9 cellular contexts compared by ENCODE assay signal in the genomic region with DNA sequence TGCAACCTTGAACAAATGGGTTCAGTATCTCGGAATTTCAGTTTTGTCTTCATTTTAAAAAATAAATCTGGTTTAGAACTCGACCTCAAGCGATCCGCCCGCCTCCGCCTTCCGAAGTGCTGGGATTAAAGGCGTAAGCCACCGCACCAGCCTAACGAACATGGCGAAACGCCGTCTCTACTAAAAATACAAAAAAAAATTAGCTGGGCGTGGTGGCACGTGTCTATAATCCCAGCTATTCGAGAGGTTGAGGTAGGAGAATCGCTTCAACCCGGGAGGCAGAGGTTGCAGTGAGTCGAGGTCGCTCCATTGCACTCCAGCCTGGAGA. TPM values are rescaled to one million over a fixed set of nuclear protein-coding genes. Genes with fewer than 3 reads are reported as not detected.
DNase-seq lines count a peak whose midpoint lies in the region; ATAC-seq and TF ChIP-seq lines count a peak whose summit lies in the region.
"Had no signal": no experiment of that assay in that cellular context is flagged by ENCODE, and none has a peak within 500 bp of the region (broad histone marks: within the 10 kb centered on the region; RNA-seq: fewer than 3 reads in every experiment).

No MANE protein-coding gene starts in this region.

- peak overlapping the region; percentile 93 for H3K4me3 Mint-ChIP-seq in stimulated activated naive CD8-positive, alpha-beta T cell treated with anti-CD3 and anti-CD28 coated beads, Interleukin-15, Interleukin-2, amounts not matched to agents 100 ng/mL and 50 ng/mL, for 24 hours

- H3K4me3 ChIP-seq in cardiac fibroblast (replicated peaks in 1 of 2; ENCODE audit: low read depth in 2 of 2, low read length in 2 of 2) (peak overlapping the region; percentile 61 to 71), mononuclear cell (ENCODE audit: low read length) (peak overlapping the region; percentile 76), aorta (ENCODE audit: low read length in 2 of 2) (peak overlapping the region; percentile 24 to 76)

- no peak for ATAC-seq in stimulated activated naive CD8-positive, alpha-beta T cell treated with anti-CD3 and anti-CD28 coated beads, Interleukin-15, Interleukin-2, amounts not matched to agents 100 U/mL and 50 U/mL, for 24 hours
- ATAC-seq in aorta (ENCODE audit: low FRiP score) (no peak), HG03045 (IDR thresholded peaks at IDR 0.05; ENCODE audit: unreplicated experiment) (no peak)

- H3K9me3 Mint-ChIP-seq in stimulated activated naive CD8-positive, alpha-beta T cell treated with anti-CD3 and anti-CD28 coated beads, Interleukin-15, Interleukin-2, amounts not matched to agents 100 ng/mL and 50 ng/mL, for 24 hours: peaks cover 36% of the 10 kb centered on the region

- H3K9me3 ChIP-seq in mononuclear cell (ENCODE audit: low read depth, low read length) (peaks cover 24% of the 10 kb centered on the region), aorta (ENCODE audit: control insufficient read depth, low read length) (peaks cover 7% of the 10 kb centered on the region)

- H3K36me3 ChIP-seq in aorta (ENCODE audit: control insufficient read depth in 1 of 2, insufficient read depth in 2 of 2, low read length in 1 of 2): peaks cover 0 to 5% of the 10 kb centered on the region in 2 donors

- DNase-seq in stimulated activated naive CD8-positive, alpha-beta T cell treated with anti-CD3 and anti-CD28 coated beads, Interleukin-15, Interleukin-2, amounts not matched to agents 100 U/mL and 50 U/mL, for 24 hours: no peak
- DNase-seq in cardiac fibroblast (ENCODE audit: low read depth in 2 of 2) (no peak), aorta (no peak), NCI-H1105 (lab: John Stamatoyannopoulos, UW) (no peak), NCI-H2227 (lab: John Stamatoyannopoulos, UW; ENCODE audit: unreplicated experiment) (no peak)

- H3K4me1 Mint-ChIP-seq in stimulated activated naive CD8-positive, alpha-beta T cell treated with anti-CD3 and anti-CD28 coated beads, Interleukin-15, Interleukin-2, amounts not matched to agents 100 ng/mL and 50 ng/mL, for 24 hours (ENCODE audit: low read depth): peaks cover 44% of the 10 kb centered on the region

- WGBS in aorta, 2 donors: 2 to 3% methylated on average over 20 of the region's 20 CpGs

- H3K36me3 Mint-ChIP-seq in stimulated activated naive CD8-positive, alpha-beta T cell treated with anti-CD3 and anti-CD28 coated beads, Interleukin-15, Interleukin-2, amounts not matched to agents 100 ng/mL and 50 ng/mL, for 24 hours (ENCODE audit: low read depth): peaks cover 53% of the 10 kb centered on the region

- H3K27me3 Mint-ChIP-seq in stimulated activated naive CD8-positive, alpha-beta T cell treated with anti-CD3 and anti-CD28 coated beads, Interleukin-15, Interleukin-2, amounts not matched to agents 100 ng/mL and 50 ng/mL, for 24 hours: peaks cover 12% of the 10 kb centered on the region

- peak overlapping the region; percentile 99 for H3K27ac Mint-ChIP-seq in stimulated activated naive CD8-positive, alpha-beta T cell treated with anti-CD3 and anti-CD28 coated beads, Interleukin-15, Interleukin-2, amounts not matched to agents 100 ng/mL and 50 ng/mL, for 24 hours

- TF ChIP-seq CTCF in cardiac fibroblast (IDR thresholded peaks at IDR 0.05; ENCODE audit: low read depth, low read length): no peak

- intact Hi-C loops in aorta (cut with DNase I): loop anchor here in 1 of 2 donors (5.0 kb wide), 2 partner anchors 54 to 94 kb away; partner anchors contain the start of genes ZNF181 and ZNF599

- H3K27me3 ChIP-seq in mononuclear cell (ENCODE audit: insufficient read depth, low read length) (peaks cover 5% of the 10 kb centered on the region), aorta (ENCODE audit: control insufficient read depth in 1 of 2, insufficient read depth in 2 of 2, low read length in 1 of 2) (no peaks in the 10 kb centered on the region)

- peak overlapping the region; percentile 78 to 93 for H3K27ac ChIP-seq in aorta (ENCODE audit: low read depth in 1 of 2, low read length in 2 of 2)

- H3K4me1 ChIP-seq in mononuclear cell (ENCODE audit: insufficient read depth, low read length) (peaks cover 15% of the 10 kb centered on the region), aorta (ENCODE audit: control insufficient read depth in 1 of 2, insufficient read depth in 2 of 2, low read length in 2 of 2) (peaks cover 0 to 3% of the 10 kb centered on the region in 2 donors)

RNA-seq across cellular contexts. Expression of gene ZNF302, which starts 0.6 kb away (rescaled TPM):
- total RNA-seq in mononuclear cell (7.7 TPM), aorta (10 to 100 TPM; 20.5 to 37.3 TPM)
- 10 to 100 TPM; 20.0 to 23.8 TPM for polyA plus RNA-seq in aorta

RNA-seq across cellular contexts. Expression of gene SCGB2B2, which starts 1.1 kb away (rescaled TPM):
- 0.10 TPM for total RNA-seq in mononuclear cell
- 1 to 10 TPM in 1 of 2 donors, under 1 TPM in 1; 0.75 to 2.2 TPM for total RNA-seq in aorta
- polyA plus RNA-seq in aorta: not detected
- total RNA-seq: lung microvascular endothelial cell had no signal

RNA-seq across cellular contexts. Expression of gene ZNF181, which starts 56.0 kb away (rescaled TPM):
- total RNA-seq in mononuclear cell (5.6 TPM), aorta (10 to 100 TPM; 10.7 to 12.7 TPM)
- 10 to 100 TPM in 1 of 2 donors, 1 to 10 TPM in 1; 3.5 to 19.9 TPM for polyA plus RNA-seq in aorta
